In genomic region chr5:151703780-151704179, GRCh38 we compare ENCODE assay signal across 1 cellular context.
TF ChIP-seq lines count a peak whose summit lies in the region.

No MANE protein-coding gene starts in this region.

TF ChIP-seq in IMR-90, 13 proteins besides CTCF, POLR2A, EP300 and RAD21:
- TF ChIP-seq RFX5 (IDR thresholded peaks at IDR 0.05; ENCODE audit: low read depth, low read length) (no peak), ELK1 (IDR thresholded peaks at IDR 0.05; ENCODE audit: borderline replicate concordance, low read depth, low read length) (no peak), BHLHE40 (IDR thresholded peaks at IDR 0.05; ENCODE audit: low read depth, low read length) (no peak), CEBPB (IDR thresholded peaks at IDR 0.05; ENCODE audit: low read depth, low read length) (no peak), MAFK (IDR thresholded peaks at IDR 0.05; ENCODE audit: low read depth, low read length) (no peak), RCOR1 (IDR thresholded peaks at IDR 0.05; ENCODE audit: insufficient replicate concordance, low read length) (no peak), CHD1 (IDR thresholded peaks at IDR 0.05; ENCODE audit: low read depth, low read length) (no peak), USF2 (IDR thresholded peaks at IDR 0.05; ENCODE audit: low read depth, low read length) (no peak), SMC3 (IDR thresholded peaks at IDR 0.05; ENCODE audit: low read depth, low read length) (no peak), NFE2L2 (IDR thresholded peaks at IDR 0.05; ENCODE audit: low read depth, low read length) (no peak), MXI1 (IDR thresholded peaks at IDR 0.05; ENCODE audit: borderline replicate concordance, low read depth, low read length) (no peak), MAZ (IDR thresholded peaks at IDR 0.05; ENCODE audit: borderline replicate concordance, low read depth, low read length) (no peak)
